In genomic region chr21:41805038-41805437, GRCh38 we compare ENCODE assay signal across 27 cellular contexts. TPM values are rescaled to one million over a fixed set of nuclear protein-coding genes. Genes with fewer than 3 reads are reported as not detected.
"Had no signal": no experiment of that assay in that cellular context is flagged by ENCODE, and none has a peak within 500 bp of the region (broad histone marks: within the 10 kb centered on the region; RNA-seq: fewer than 3 reads in every experiment).

No MANE protein-coding gene starts in this region.

- H3K4me3 Mint-ChIP-seq: immature natural killer cell; mesothelial cell of epicardium; nephron; stimulated activated memory B cell treated with anti-CD40 and anti-IgM and Interleukin-4, amounts not matched to agents 10 μg/mL and 1 μg/mL and 100 μg/mL, for 72 hours; stimulated activated naive CD8-positive, alpha-beta T cell treated with anti-CD3 and anti-CD28 coated beads, Interleukin-15, amount 100 ng/mL, for 72 hours had no signal

- DNase-seq: hypothalamus; immature natural killer cell; left ventricle myocardium inferior; mesendoderm; naive B cell; ovary; right lobe of liver; stimulated activated CD4-positive, alpha-beta T cell treated with anti-CD3 and anti-CD28 coated beads, Interleukin-1b, Interleukin-23, amount 100 ng/mL, for 48 hours; stimulated activated CD4-positive, alpha-beta T cell treated with anti-CD3 and anti-CD28 coated beads, Interleukin-2, amount 100 ng/mL, for 48 hours; stimulated activated CD4-positive, alpha-beta T cell treated with anti-CD3 and anti-CD28 coated beads, Interleukin-4, amount 100 ng/mL, for 4 hours; stimulated activated CD8-positive, alpha-beta memory T cell treated with anti-CD3 and anti-CD28 coated beads, Interleukin-4, amount 100 ng/mL, for 48 hours; stimulated activated naive CD4-positive, alpha-beta T cell treated with Interleukin-2 at 50 U/mL for 16 hours; stimulated activated naive CD8-positive, alpha-beta T cell treated with anti-CD3 and anti-CD28 coated beads, Interleukin-15, amount 100 ng/mL, for 72 hours; substantia nigra; thyroid gland; transverse colon; upper lobe of left lung had no signal

- H3K27ac ChIP-seq: left ventricle myocardium inferior, ovary, right atrium auricular region, right lobe of liver, thyroid gland, transverse colon, upper lobe of left lung, vagina had no signal

- ATAC-seq: stimulated activated memory B cell treated with anti-CD40 and anti-IgM and Interleukin-4, amounts not matched to agents 10 μg/mL and 1 μg/mL and 100 μg/mL, for 72 hours; stimulated activated naive CD8-positive, alpha-beta T cell treated with anti-CD3 and anti-CD28 coated beads, Interleukin-15, amount 100 ng/mL, for 72 hours had no signal

- H3K9me3 Mint-ChIP-seq: nephron had no signal

- H3K4me1 Mint-ChIP-seq: mesothelial cell of epicardium; nephron; stimulated activated memory B cell treated with anti-CD40 and anti-IgM and Interleukin-4, amounts not matched to agents 10 μg/mL and 1 μg/mL and 100 μg/mL, for 72 hours; stimulated activated naive CD8-positive, alpha-beta T cell treated with anti-CD3 and anti-CD28 coated beads, Interleukin-15, amount 100 ng/mL, for 72 hours had no signal

- H3K36me3 ChIP-seq: ovary, transverse colon had no signal

- H3K27ac Mint-ChIP-seq: mesothelial cell of epicardium; nephron; progenitor cell of endocrine pancreas; stimulated activated memory B cell treated with anti-CD40 and anti-IgM and Interleukin-4, amounts not matched to agents 10 μg/mL and 1 μg/mL and 100 μg/mL, for 72 hours had no signal

- H3K27me3 Mint-ChIP-seq: naive B cell; progenitor cell of endocrine pancreas; stimulated activated memory B cell treated with anti-CD40 and anti-IgM and Interleukin-4, amounts not matched to agents 10 μg/mL and 1 μg/mL and 100 μg/mL, for 72 hours; stimulated activated naive CD8-positive, alpha-beta T cell treated with anti-CD3 and anti-CD28 coated beads, Interleukin-15, amount 100 ng/mL, for 72 hours had no signal

- H3K4me3 ChIP-seq: left ventricle myocardium inferior, lung, ovary, right atrium auricular region, right lobe of liver, smooth muscle cell, thyroid gland, transverse colon, upper lobe of left lung, vagina had no signal

- H3K27me3 ChIP-seq: ovary, right atrium auricular region, right lobe of liver, thyroid gland, transverse colon, upper lobe of left lung, vagina had no signal

- H3K4me1 ChIP-seq: right lobe of liver, thyroid gland, upper lobe of left lung, vagina had no signal

- H3K9me3 ChIP-seq: left ventricle myocardium inferior, ovary, right atrium auricular region, right lobe of liver, thyroid gland, transverse colon, upper lobe of left lung, vagina had no signal

RNA-seq across cellular contexts. Expression of gene RIPK4, which starts 38.2 kb away (rescaled TPM):
- total RNA-seq: pulmonary artery endothelial cell, temporal lobe had no signal
- polyA plus RNA-seq: immature natural killer cell had no signal
